Comparison of ENCODE assay signal across 10 cellular contexts in the genomic region with DNA sequence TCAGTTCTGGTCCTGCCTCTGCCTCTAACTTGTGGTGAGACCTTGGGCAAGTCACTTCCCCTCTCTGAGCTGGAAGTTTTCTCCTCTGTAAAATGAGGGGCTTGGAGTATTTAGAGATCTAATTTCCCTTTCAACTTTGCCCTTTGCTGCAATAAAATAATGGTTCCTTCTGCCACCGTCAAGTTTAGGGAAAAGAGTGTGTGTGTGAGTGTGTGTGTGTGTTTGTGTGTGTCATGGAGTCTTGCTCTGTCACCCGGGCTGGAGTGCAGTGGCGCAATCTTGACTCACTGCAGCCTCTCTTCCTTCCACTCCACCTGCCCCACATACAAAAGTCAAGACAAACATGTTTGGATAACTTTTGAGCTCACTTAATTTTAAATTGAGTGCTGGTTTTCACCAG. TPM values are rescaled to one million over a fixed set of nuclear protein-coding genes. Genes with fewer than 3 reads are reported as not detected.
DNase-seq lines count a peak whose midpoint lies in the region; ATAC-seq, FAIRE-seq and TF ChIP-seq lines count a peak whose summit lies in the region.
"Had no signal": no experiment of that assay in that cellular context is flagged by ENCODE, and none has a peak within 500 bp of the region (broad histone marks: within the 10 kb centered on the region; RNA-seq: fewer than 3 reads in every experiment).

No MANE protein-coding gene starts in this region.

- no peaks in the 10 kb centered on the region for H4K20me1 ChIP-seq in GM23248 (ENCODE audit: insufficient read depth)

- WGBS in GM23248 (ENCODE audit: low coverage in 1 of 2, low lambda C conversion rate in 2 of 2, missing lambda C conversion rate in 2 of 2), 2 experiments, result 38 to 42% methylated on average over 3 of the region's 3 CpGs
- WGBS in gastroesophageal sphincter (ENCODE audit: low coverage in 1 of 2), 2 donors, result 14 to 19% methylated on average over 1 to 3 of the region's 3 CpGs

- H3K79me2 ChIP-seq in GM23248 (ENCODE audit: insufficient read depth), result no peaks in the 10 kb centered on the region

- TF ChIP-seq POLR2A in gastroesophageal sphincter (IDR thresholded peaks at IDR 0.05), result no peak

- H3K9me2 ChIP-seq in GM23248 (ENCODE audit: insufficient read depth), result no peaks in the 10 kb centered on the region

- TF ChIP-seq CTCF in RWPE1 (conservative IDR thresholded peaks at IDR 0.05; ENCODE audit: low read depth), result no peak
- TF ChIP-seq CTCF in gastroesophageal sphincter (IDR thresholded peaks at IDR 0.05), result no peak

- no peak for FAIRE-seq in GM19239 (lab: Jason Lieb, UNC)
- FAIRE-seq: G401.6 had no signal

- H3K27ac ChIP-seq in GM23248 (no peak overlapping the region), RWPE1 (peak overlapping the region; percentile 75), gastroesophageal sphincter (peak overlapping the region; percentile 90 to 96 (median 94))

- H2AFZ ChIP-seq in GM23248, result no peak overlapping the region

- H3K4me1 ChIP-seq in GM23248 (ENCODE audit: insufficient read depth) (peaks cover 32% of the 10 kb centered on the region), gastroesophageal sphincter (peaks cover 15 to 75% (median 22%) of the 10 kb centered on the region in 3 donors)

- DNase-seq in GM23248, result peak; percentile 63
- DNase-seq in RWPE1 (ENCODE audit: low spot score), result no peak
- peak; percentile 83 for DNase-seq in posterior vena cava (ENCODE audit: low spot score)
- no peak for DNase-seq in stimulated activated CD4-positive, alpha-beta T cell treated with anti-CD3 and anti-CD28 coated beads, Interleukin-2, amount 100 ng/mL, for 48 hours
- no peak for DNase-seq in GM19239 (ENCODE audit: insufficient read length, low spot score)
- DNase-seq in NCI-H2227 treated with DMSO at 0.1 percent for 48 hours (lab: John Stamatoyannopoulos, UW), result no peak
- DNase-seq: activated gamma-delta T cell had no signal

- peak; percentile 68 for ATAC-seq in gastroesophageal sphincter
- ATAC-seq in GM18907 (IDR thresholded peaks at IDR 0.05; ENCODE audit: unreplicated experiment), result no peak

- peaks cover 14% of the 10 kb centered on the region for H3F3A ChIP-seq in GM23248 (ENCODE audit: insufficient read depth)

- no peak overlapping the region for H3K4me3 ChIP-seq in GM23248
- peak overlapping the region in 1 of 2 donors; percentile 39 for H3K4me3 ChIP-seq in gastroesophageal sphincter

- POLR2A ChIA-PET in RWPE1 (lab: Yijun Ruan, JAX; ENCODE audit: low non-redundant PET), result no interaction called here

- H3K36me3 ChIP-seq in GM23248 (ENCODE audit: low read depth), result no peaks in the 10 kb centered on the region
- H3K36me3 ChIP-seq in gastroesophageal sphincter, result no peaks in the 10 kb centered on the region

- H3K9ac ChIP-seq in GM23248, result no peak overlapping the region

- H3K27me3 ChIP-seq in GM23248 (replicated peaks; ENCODE audit: insufficient read depth), result no peaks in the 10 kb centered on the region
- H3K27me3 ChIP-seq in gastroesophageal sphincter, result no peaks in the 10 kb centered on the region

- H3K4me2 ChIP-seq in GM23248 (ENCODE audit: unreplicated experiment), result no peak overlapping the region

- CTCF ChIA-PET in RWPE1 (lab: Yijun Ruan, JAX), result interaction anchor here (0.6 to 1.2 kb wide), 4 partner anchors 26 to 348 kb away, joined by 3 to 5 read pairs (median 3); no protein-coding TSS in a partner anchor

- no peak for TF ChIP-seq EP300 in gastroesophageal sphincter (IDR thresholded peaks at IDR 0.05)

- intact Hi-C loops in posterior vena cava (cut with DNase I), result loop anchor here in 1 of 2 donors (2.0 kb wide), 1 partner anchor 40 kb away; a partner anchor contains a TSS

- in situ Hi-C loops in GM23248 (cut with MboI), result no loop called here

- no peaks in the 10 kb centered on the region for H3K9me3 ChIP-seq in GM23248 (ENCODE audit: low read depth)
- H3K9me3 ChIP-seq in gastroesophageal sphincter, result no peaks in the 10 kb centered on the region

RNA-seq across cellular contexts. Expression of a gene that starts 39.2 kb away (rescaled TPM):
- 12.6 and 15.5 TPM in 2 replicates for total RNA-seq in GM23248 (2014; rRNA removed; shearing (Covaris generic))
- polyA plus RNA-seq in GM23248 (2016; fragmentation: Nextera tagmentation; extraction: Ambion mirVana), result 10.8 and 12.0 TPM in 2 replicates
- 10 to 100 TPM; 19.0 to 63.8 (median 21.8) TPM for total RNA-seq in gastroesophageal sphincter
- total RNA-seq in posterior vena cava, result 10 to 100 TPM; 32.3 to 34.3 TPM

Comparison
In these comparisons a context has a peak if more than half of its experiments do, and no peak if none do; other contexts are left out.
1. DNase-seq: peak in GM23248 (single experiment) and posterior vena cava (single experiment); none in RWPE1 (single experiment), stimulated activated CD4-positive, alpha-beta T cell treated with anti-CD3 and anti-CD28 coated beads, Interleukin-2, amount 100 ng/mL, for 48 hours (0 of 2), GM19239 (single experiment) and NCI-H2227 treated with DMSO at 0.1 percent for 48 hours (single experiment).